12 cellular contexts compared by ENCODE assay signal in genomic region chr7:128351296-128352123, GRCh38. TPM values are rescaled to one million over a fixed set of nuclear protein-coding genes. Genes with fewer than 3 reads are reported as not detected.
DNase-seq lines count a peak whose midpoint lies in the region; ATAC-seq and TF ChIP-seq lines count a peak whose summit lies in the region.
"Had no signal": no experiment of that assay in that cellular context is flagged by ENCODE, and none has a peak within 500 bp of the region (broad histone marks: within the 10 kb centered on the region; RNA-seq: fewer than 3 reads in every experiment).

No MANE protein-coding gene starts in this region.

- H3K4me1 Mint-ChIP-seq in naive thymus-derived CD4-positive, alpha-beta T cell, result peaks cover 0 to 9% (median 8%) of the 10 kb centered on the region in 7 donors

- DNase-seq in GM20000 (ENCODE audit: low spot score) (peak; percentile 44), coronary artery (ENCODE audit: low spot score) (no peak), kidney tubule cell (ENCODE audit: low spot score) (no peak), glomerular visceral epithelial cell (ENCODE audit: extremely low spot score) (no peak)
- DNase-seq in naive thymus-derived CD4-positive, alpha-beta T cell, result peak in 5 of 9 donors; percentile 10 to 30 (median 23)
- DNase-seq in effector CD8-positive, alpha-beta T cell (lab: John Stamatoyannopoulos, UW), result no peak
- DNase-seq: NCI-H2171 treated with DMSO at 0.1 percent for 48 hours had no signal

- H3K4me3 Mint-ChIP-seq in naive thymus-derived CD4-positive, alpha-beta T cell, result peak overlapping the region in 3 of 10 donors; percentile 47 to 67 (median 58)

- H3K27me3 Mint-ChIP-seq in naive thymus-derived CD4-positive, alpha-beta T cell, result peaks cover 21 to 71% (median 26%) of the 10 kb centered on the region in 5 donors

- no peak overlapping the region for H2AFZ ChIP-seq in ACC112 (ENCODE audit: low read length, unreplicated experiment)

- no peak overlapping the region for H3K27ac Mint-ChIP-seq in naive thymus-derived CD4-positive, alpha-beta T cell
- H3K27ac Mint-ChIP-seq: activated T-helper 2 cell treated with anti-CD3 and anti-CD28 coated beads, Interferon-gamma antibody, Interleukin-2, Interleukin-4, amounts not matched to agents 10 μg/mL and 5 μg/mL and 100 μg/mL, durations not matched to agents 14 hours and 24 hours and 36 hours had no signal

- peaks cover 57% of the 10 kb centered on the region for H3K27me3 ChIP-seq in ACC112 (ENCODE audit: insufficient read depth, low read length)
- no peaks in the 10 kb centered on the region for H3K27me3 ChIP-seq in naive thymus-derived CD4-positive, alpha-beta T cell (ENCODE audit: control insufficient read depth in 2 of 2, insufficient read depth in 2 of 2, low read length in 2 of 2)

- POLR2A ChIA-PET in naive thymus-derived CD4-positive, alpha-beta T cell (lab: Charles Lee), result no interaction called here

- no peaks in the 10 kb centered on the region for H3K79me2 ChIP-seq in ACC112 (ENCODE audit: control insufficient read depth, insufficient read depth, low read length, unreplicated experiment)

- H3K4me3 ChIP-seq in ACC112 (ENCODE audit: low read depth, low read length), result peak overlapping the region; percentile 29; the same call in 1 of the 2 replicates
- peak overlapping the region; percentile 67 for H3K4me3 ChIP-seq in coronary artery
- no peak overlapping the region for H3K4me3 ChIP-seq in naive thymus-derived CD4-positive, alpha-beta T cell (ENCODE audit: low read length)
- H3K4me3 ChIP-seq: SK-N-MC had no signal

- H3K36me3 ChIP-seq in ACC112 (ENCODE audit: insufficient read depth, low read length), result no peaks in the 10 kb centered on the region
- H3K36me3 ChIP-seq in naive thymus-derived CD4-positive, alpha-beta T cell (ENCODE audit: control insufficient read depth in 2 of 3, insufficient read depth in 3 of 3, low read length in 3 of 3), result no peaks in the 10 kb centered on the region

- ATAC-seq in naive thymus-derived CD4-positive, alpha-beta T cell, result peak; percentile 50
- ATAC-seq in GM18498 (IDR thresholded peaks at IDR 0.05; ENCODE audit: unreplicated experiment), result no peak

- no peaks in the 10 kb centered on the region for H3K4me1 ChIP-seq in ACC112 (ENCODE audit: control insufficient read depth, insufficient read depth, low read length, unreplicated experiment)
- no peaks in the 10 kb centered on the region for H3K4me1 ChIP-seq in naive thymus-derived CD4-positive, alpha-beta T cell (ENCODE audit: control insufficient read depth in 2 of 2, insufficient read depth in 2 of 2, low read length in 2 of 2)

- CTCF ChIA-PET in naive thymus-derived CD4-positive, alpha-beta T cell (lab: Charles Lee), result interaction anchor here (1.1 to 1.3 kb wide), 3 partner anchors 11 to 75 kb away, joined by 3 to 4 read pairs (median 4); no protein-coding TSS in a partner anchor

- H3K27ac ChIP-seq in ACC112 (ENCODE audit: low read depth, low read length), result no peak overlapping the region
- no peak overlapping the region for H3K27ac ChIP-seq in coronary artery
- H3K27ac ChIP-seq in naive thymus-derived CD4-positive, alpha-beta T cell (ENCODE audit: low read depth, low read length), result no peak overlapping the region
- H3K27ac ChIP-seq: SK-N-MC had no signal

- no peaks in the 10 kb centered on the region for H3K36me3 Mint-ChIP-seq in naive thymus-derived CD4-positive, alpha-beta T cell

- no peaks in the 10 kb centered on the region for H3K9me3 Mint-ChIP-seq in naive thymus-derived CD4-positive, alpha-beta T cell
- H3K9me3 Mint-ChIP-seq: activated T-helper 2 cell treated with anti-CD3 and anti-CD28 coated beads, Interferon-gamma antibody, Interleukin-2, Interleukin-4, amounts not matched to agents 10 μg/mL and 5 μg/mL and 100 μg/mL, durations not matched to agents 14 hours and 24 hours and 36 hours had no signal

- no peak for TF ChIP-seq CTCF in GM20000 (IDR thresholded peaks at IDR 0.05; ENCODE audit: extremely low read depth, missing control alignments)
- TF ChIP-seq CTCF in coronary artery (IDR thresholded peaks at IDR 0.05), result no peak

- intact Hi-C loops in naive thymus-derived CD4-positive, alpha-beta T cell (cut with micrococcal nuclease), result loop anchor here in 1 of 2 donors (1.0 kb wide), 2 partner anchors 8 to 10 kb away; partner anchors contain the start of genes PRRT4 and RBM28

- no peaks in the 10 kb centered on the region for H3K9me3 ChIP-seq in naive thymus-derived CD4-positive, alpha-beta T cell (ENCODE audit: control insufficient read depth in 2 of 3, low read length in 3 of 3)

RNA-seq across cellular contexts. Expression of gene RBM28, which starts 7.8 kb away (rescaled TPM):
- 10 to 100 TPM; 30.1 to 51.0 (median 43.5) TPM for total RNA-seq in naive thymus-derived CD4-positive, alpha-beta T cell
- 1 to 10 TPM; 9.0 to 9.4 TPM for polyA plus RNA-seq in naive thymus-derived CD4-positive, alpha-beta T cell

RNA-seq across cellular contexts. Expression of gene PRRT4, which starts 10.0 kb away (rescaled TPM):
- 1 to 10 TPM in 1 of 5 experiments, under 1 TPM in 3, not detected in 1; 0.49 to 1.1 (median 0.58) TPM for total RNA-seq in naive thymus-derived CD4-positive, alpha-beta T cell
- under 1 TPM in 1 of 2 donors, not detected in 1; 0.27 TPM for polyA plus RNA-seq in naive thymus-derived CD4-positive, alpha-beta T cell
- total RNA-seq: lung microvascular endothelial cell had no signal

RNA-seq across cellular contexts. Expression of gene IMPDH1, which starts 58.3 kb away (rescaled TPM):
- total RNA-seq in naive thymus-derived CD4-positive, alpha-beta T cell, result 10 to 100 TPM; 36.5 to 92.0 (median 44.4) TPM
- 10 to 100 TPM; 33.7 to 48.1 TPM for polyA plus RNA-seq in naive thymus-derived CD4-positive, alpha-beta T cell

Comparison
In these comparisons a context has a peak if more than half of its experiments do, and no peak if none do; other contexts are left out.
1. DNase-seq: peak in GM20000 (single experiment) and naive thymus-derived CD4-positive, alpha-beta T cell (5 of 9); none in coronary artery (single experiment), effector CD8-positive, alpha-beta T cell (single experiment), kidney tubule cell (single experiment) and glomerular visceral epithelial cell (single experiment).